In the genomic region with DNA sequence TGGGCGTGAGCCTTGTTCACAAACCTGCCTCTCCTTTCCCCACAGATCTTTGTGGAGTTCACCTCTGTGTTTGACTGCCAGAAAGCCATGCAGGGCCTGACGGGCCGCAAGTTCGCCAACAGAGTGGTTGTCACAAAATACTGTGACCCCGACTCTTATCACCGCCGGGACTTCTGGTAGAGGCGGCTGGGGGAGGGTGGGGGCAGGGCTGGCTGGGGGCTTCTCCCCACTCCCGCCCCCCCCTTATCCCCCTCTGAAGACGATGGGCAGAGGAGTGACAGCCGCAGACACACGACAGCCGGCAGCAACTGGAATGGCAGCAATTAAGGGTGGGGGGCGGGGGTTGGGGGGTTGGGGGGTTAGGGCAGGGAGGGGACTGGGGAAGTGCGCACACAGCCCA, we compare ENCODE assay signal across 13 cellular contexts. TPM values are rescaled to one million over a fixed set of nuclear protein-coding genes. Genes with fewer than 3 reads are reported as not detected.
DNase-seq lines count a peak whose midpoint lies in the region; FAIRE-seq and TF ChIP-seq lines count a peak whose summit lies in the region.
"Had no signal": no experiment of that assay in that cellular context is flagged by ENCODE, and none has a peak within 500 bp of the region (broad histone marks: within the 10 kb centered on the region; RNA-seq: fewer than 3 reads in every experiment).

No MANE protein-coding gene starts in this region.

- H3K9ac ChIP-seq in OCI-LY1 (ENCODE audit: low read length) = no peak overlapping the region
- H3K9ac ChIP-seq in mammary epithelial cell (ENCODE audit: insufficient read depth, low read length) = no peak overlapping the region
- no peak overlapping the region for H3K9ac ChIP-seq in MM.1S (ENCODE audit: low read length)

- peaks cover 58% of the 10 kb centered on the region for H3K4me1 ChIP-seq in OCI-LY1 (ENCODE audit: insufficient read depth, low read length, severe bottlenecking)
- H3K4me1 ChIP-seq in mammary epithelial cell (ENCODE audit: insufficient read depth, low read length) = peaks cover 19% of the 10 kb centered on the region
- H3K4me1 ChIP-seq in neutrophil (ENCODE audit: control insufficient read depth in 1 of 2, insufficient read depth in 1 of 2, low read depth in 1 of 2, low read length in 1 of 2) = peaks cover 35% of the 10 kb centered on the region in 2 experiments
- H3K4me1 ChIP-seq in MM.1S (ENCODE audit: low read length) = peaks cover 24% of the 10 kb centered on the region

- BruUV-seq in mammary epithelial cell (replicated peaks; lab: Mats Ljungman, UMichigan) = no TSS peak

- DNase-seq in T-helper 1 cell = no peak
- DNase-seq in mammary epithelial cell = no peak
- no peak for DNase-seq in HTR-8/SVneo (ENCODE audit: insufficient read length, low spot score)
- no peak for DNase-seq in NCI-H1930 (lab: John Stamatoyannopoulos, UW)
- no peak for DNase-seq in MM.1S
- DNase-seq: gastrocnemius medialis, HCEC 1CT, NCI-H1436 had no signal

- H3K36me3 ChIP-seq in OCI-LY1 (ENCODE audit: insufficient read depth, low read length) (peaks cover 55% of the 10 kb centered on the region), mammary epithelial cell (ENCODE audit: insufficient read depth, low read length) (peaks cover 7% of the 10 kb centered on the region), neutrophil (peaks cover 52% of the 10 kb centered on the region), MM.1S (replicated peaks; ENCODE audit: insufficient read depth, low read length) (peaks cover 15% of the 10 kb centered on the region)

- no peak for FAIRE-seq in HTR-8/SVneo (lab: Jason Lieb, UNC)
- FAIRE-seq: bronchial epithelial cell had no signal

- H3K27ac Mint-ChIP-seq in T-helper 1 cell treated with Interleukin-12 subunit alpha and Interleukin-12 subunit beta and Interleukin-4 antibody, amounts not matched to agents 30 μg/mL and 1 μg/mL, for 36 hours = peak overlapping the region; percentile 65

- H3K9me2 ChIP-seq in OCI-LY1 (ENCODE audit: low read depth, low read length) (no peaks in the 10 kb centered on the region), MM.1S (replicated peaks; ENCODE audit: insufficient read depth, low read length) (no peaks in the 10 kb centered on the region)

- in situ Hi-C loops in mammary epithelial cell (cut with MboI; ENCODE audit: low sequenced_read_pairs in 2 of 2) = loop anchor here in 1 of 2 donors (25.0 kb wide), 2 partner anchors 562 to 1212 kb away; a partner anchor contains a TSS

- CTCF ChIA-PET in mammary epithelial cell (lab: Charles Lee; ENCODE audit: low non-redundant PET) = interaction anchor here (0.5 kb wide), 1 partner anchor 20 kb away, joined by 3 read pairs; no protein-coding TSS in a partner anchor

- H3K4me3 ChIP-seq in OCI-LY1 (ENCODE audit: low read depth, low read length, poor library complexity, severe bottlenecking) = peak overlapping the region; percentile 97
- H3K4me3 ChIP-seq in mammary epithelial cell (replicated peaks in 1 of 3; ENCODE audit: insufficient read depth in 1 of 3, low read depth in 2 of 3, low read length in 3 of 3) = no peak overlapping the region
- no peak overlapping the region for H3K4me3 ChIP-seq in neutrophil (ENCODE audit: low read depth in 1 of 2, low read length in 1 of 2)
- no peak overlapping the region for H3K4me3 ChIP-seq in MM.1S (ENCODE audit: low read length)
- H3K4me3 ChIP-seq: lung had no signal

- H4K20me1 ChIP-seq in OCI-LY1 (ENCODE audit: insufficient read depth, low read length) (no peaks in the 10 kb centered on the region), mammary epithelial cell (ENCODE audit: insufficient read depth, low read length) (peaks cover 8% of the 10 kb centered on the region), MM.1S (ENCODE audit: insufficient read depth, low read length) (peaks cover 22% of the 10 kb centered on the region)

- H3K4me3 Mint-ChIP-seq in T-helper 1 cell treated with Interleukin-12 subunit alpha and Interleukin-12 subunit beta and Interleukin-4 antibody, amounts not matched to agents 30 μg/mL and 1 μg/mL, for 36 hours = no peak overlapping the region

- H3K79me2 ChIP-seq in OCI-LY1 (ENCODE audit: insufficient read depth, low read length) = peaks cover 24% of the 10 kb centered on the region
- peaks cover 95% of the 10 kb centered on the region for H3K79me2 ChIP-seq in mammary epithelial cell (ENCODE audit: insufficient read depth, low read length)
- peaks cover 85% of the 10 kb centered on the region for H3K79me2 ChIP-seq in MM.1S (ENCODE audit: low read length)

- no peaks in the 10 kb centered on the region for H3K27me3 Mint-ChIP-seq in T-helper 1 cell treated with Interleukin-12 subunit alpha and Interleukin-12 subunit beta and Interleukin-4 antibody, amounts not matched to agents 30 μg/mL and 1 μg/mL, for 36 hours (ENCODE audit: low read depth)

- H3K27me3 ChIP-seq in OCI-LY1 (ENCODE audit: insufficient read depth, low read length) (no peaks in the 10 kb centered on the region), mammary epithelial cell (ENCODE audit: insufficient read depth, low read length) (no peaks in the 10 kb centered on the region), neutrophil (no peaks in the 10 kb centered on the region), MM.1S (replicated peaks; ENCODE audit: insufficient read depth, low read length) (no peaks in the 10 kb centered on the region)
- H3K27me3 ChIP-seq: gastrocnemius medialis had no signal

- peaks cover 41% of the 10 kb centered on the region for H3K36me3 Mint-ChIP-seq in T-helper 1 cell treated with Interleukin-12 subunit alpha and Interleukin-12 subunit beta and Interleukin-4 antibody, amounts not matched to agents 30 μg/mL and 1 μg/mL, for 36 hours (ENCODE audit: low read depth)

- TF ChIP-seq CTCF in OCI-LY1 (IDR thresholded peaks at IDR 0.05; ENCODE audit: low read length) (no peak), mammary epithelial cell (conservative IDR thresholded peaks at IDR 0.05 in 1 of 2, IDR thresholded peaks at IDR 0.05 in 1 of 2; ENCODE audit: extremely low read depth in 1 of 2, insufficient read depth in 1 of 2, low read depth in 1 of 2, low read length in 2 of 2) (no peak), neutrophil (IDR thresholded peaks at IDR 0.05) (no peak), MM.1S (IDR thresholded peaks at IDR 0.05; ENCODE audit: low read length) (no peak)

- 100% methylated on average over 1 of the region's 15 CpGs for whole genome bisulfite sequencing in mammary epithelial cell (ENCODE audit: low coverage, missing lambda C conversion rate)

- no peaks in the 10 kb centered on the region for H3K9me3 ChIP-seq in OCI-LY1 (ENCODE audit: low read length)
- H3K9me3 ChIP-seq in mammary epithelial cell (replicated peaks; ENCODE audit: insufficient read depth, low read length) = no peaks in the 10 kb centered on the region
- H3K9me3 ChIP-seq in neutrophil = no peaks in the 10 kb centered on the region
- H3K9me3 ChIP-seq in MM.1S (replicated peaks; ENCODE audit: insufficient read depth, low read length) = no peaks in the 10 kb centered on the region
- H3K9me3 ChIP-seq: gastrocnemius medialis had no signal

- H3K27ac ChIP-seq in OCI-LY1 (ENCODE audit: low read depth, low read length, poor library complexity, severe bottlenecking) (peak overlapping the region; percentile 51), mammary epithelial cell (ENCODE audit: insufficient read depth, low read depth, low read length) (no peak overlapping the region), neutrophil (peak overlapping the region; percentile 95), MM.1S (ENCODE audit: low read length) (no peak overlapping the region)

- H2AFZ ChIP-seq in OCI-LY1 (ENCODE audit: low read length) (no peak overlapping the region), mammary epithelial cell (ENCODE audit: low read depth, low read length) (no peak overlapping the region), MM.1S (ENCODE audit: low read length) (no peak overlapping the region)

- no peaks in the 10 kb centered on the region for H3K9me3 Mint-ChIP-seq in T-helper 1 cell treated with Interleukin-12 subunit alpha and Interleukin-12 subunit beta and Interleukin-4 antibody, amounts not matched to agents 30 μg/mL and 1 μg/mL, for 36 hours

- dilution Hi-C loops in mammary epithelial cell (cut with HindIII; ENCODE audit: low sequenced_read_pairs) = no loop called here

- no peaks in the 10 kb centered on the region; the same call in 1 of the 2 replicates for H3F3A ChIP-seq in OCI-LY1 (ENCODE audit: insufficient read depth, low read length)
- H3F3A ChIP-seq in MM.1S (ENCODE audit: insufficient read depth, low read length) = peaks cover 47% of the 10 kb centered on the region

- H3K4me2 ChIP-seq in OCI-LY1 (ENCODE audit: low read length) (peak overlapping the region; percentile 1; the same call in 1 of the 2 replicates), mammary epithelial cell (ENCODE audit: insufficient read depth, low read depth, low read length) (peak overlapping the region; percentile 76), MM.1S (ENCODE audit: low read depth, low read length) (no peak overlapping the region)

- intact Hi-C loops in mammary epithelial cell (cut with micrococcal nuclease) = no loop called here

- peaks cover 40% of the 10 kb centered on the region for H3K4me1 Mint-ChIP-seq in T-helper 1 cell treated with Interleukin-12 subunit alpha and Interleukin-12 subunit beta and Interleukin-4 antibody, amounts not matched to agents 30 μg/mL and 1 μg/mL, for 36 hours (ENCODE audit: low read depth)

RNA-seq across cellular contexts. Expression of a gene that starts 1.1 kb away (rescaled TPM):
- 100 to 1,000 TPM in 1 of 2 donors, 10 to 100 TPM in 1; 47.0 to 135 TPM for total RNA-seq in mammary epithelial cell
- polyA plus RNA-seq in mammary epithelial cell = 83.2 TPM
- polyA minus RNA-seq in mammary epithelial cell = 19.4 TPM

RNA-seq across cellular contexts. Expression of a gene that starts 19.1 kb away (rescaled TPM):
- 100 to 1,000 TPM in 1 of 2 donors, 10 to 100 TPM in 1; 71.3 to 219 TPM for total RNA-seq in mammary epithelial cell
- 92.2 TPM for polyA plus RNA-seq in mammary epithelial cell
- polyA minus RNA-seq in mammary epithelial cell = 122 TPM

RNA-seq across cellular contexts. Expression of a gene that starts 25.9 kb away (rescaled TPM):
- total RNA-seq in mammary epithelial cell = 1 to 10 TPM; 5.5 to 7.0 TPM
- polyA plus RNA-seq in mammary epithelial cell = 2.0 TPM
- polyA minus RNA-seq in mammary epithelial cell = 0.31 TPM

RNA-seq across cellular contexts. Expression of a gene that starts 30.4 kb away (rescaled TPM):
- 10 to 100 TPM; 19.8 to 30.4 TPM for total RNA-seq in mammary epithelial cell
- polyA plus RNA-seq in mammary epithelial cell = 18.4 TPM
- 13.3 TPM for polyA minus RNA-seq in mammary epithelial cell

RNA-seq across cellular contexts. Expression of a gene that starts 33.1 kb away (rescaled TPM):
- 10 to 100 TPM in 1 of 2 donors, 1 to 10 TPM in 1; 7.5 to 30.1 TPM for total RNA-seq in mammary epithelial cell
- polyA plus RNA-seq in mammary epithelial cell = 6.7 TPM
- 42.1 TPM for polyA minus RNA-seq in mammary epithelial cell

Comparison
In these comparisons a context has a peak if more than half of its experiments do, and no peak if none do; other contexts are left out.
1. H3K27ac ChIP-seq: peak in OCI-LY1 (single experiment) and neutrophil (single experiment); none in mammary epithelial cell (single experiment) and MM.1S (single experiment).